Comparison of ENCODE assay signal across 8 cellular contexts in the genomic region with DNA sequence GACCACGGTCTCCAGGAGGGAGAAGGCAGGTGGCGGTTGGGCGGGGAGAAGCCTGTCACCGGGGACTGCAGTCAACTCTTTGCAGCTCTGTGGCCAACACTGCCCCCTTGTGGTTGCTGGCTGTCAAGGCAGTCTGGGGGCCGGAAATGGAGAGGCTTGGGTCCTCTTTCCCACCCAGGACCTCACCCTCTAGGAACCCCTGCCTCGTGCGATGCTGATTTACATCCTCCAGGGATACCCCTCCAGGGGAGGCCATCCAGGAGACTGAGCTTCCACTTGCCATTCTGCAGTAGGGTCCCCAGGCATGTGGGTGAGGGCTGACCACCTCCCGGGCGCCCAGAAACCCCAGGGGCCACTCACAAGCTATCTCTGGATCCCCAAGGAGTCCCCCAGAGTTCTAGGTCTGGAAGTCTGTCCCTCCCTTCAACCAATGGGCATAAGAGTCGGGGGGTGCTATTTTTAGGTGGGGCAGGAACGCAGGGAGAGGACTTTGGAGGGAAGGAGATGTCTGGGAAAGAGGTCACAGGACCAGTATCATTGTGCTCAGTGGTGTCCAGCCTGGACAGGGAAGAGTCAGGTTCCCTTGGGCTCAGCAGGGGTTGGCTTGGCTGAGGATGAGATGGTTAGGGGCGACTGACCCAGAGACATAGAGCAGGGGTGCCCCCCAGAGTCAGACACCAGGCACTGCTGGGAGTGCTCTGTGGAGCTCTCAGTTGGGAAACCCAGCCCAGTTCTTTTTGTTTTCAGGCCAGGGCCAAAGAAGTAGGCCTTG. TPM values are rescaled to one million over a fixed set of nuclear protein-coding genes. Genes with fewer than 3 reads are reported as not detected.
DNase-seq lines count a peak whose midpoint lies in the region; ATAC-seq and TF ChIP-seq lines count a peak whose summit lies in the region.

No MANE protein-coding gene starts in this region.

- peak; percentile 91 for DNase-seq in GM03348 (ENCODE audit: low spot score)
- DNase-seq in NCI-H187 treated with DMSO at 0.1 percent for 48 hours (lab: John Stamatoyannopoulos, UW): peak; percentile 40
- peak; percentile 82 for DNase-seq in T-helper 2 cell treated with Interferon-gamma antibody and Interleukin-4, amounts not matched to agents 5 μg/mL and 100 μg/mL, for 36 hours (ENCODE audit: low spot score)
- peak; percentile 32 to 90 (median 72) for DNase-seq in hypothalamus (lab: John Stamatoyannopoulos, UW)
- DNase-seq in sigmoid colon: peak; percentile 91

- peak overlapping the region; percentile 84 for H3K27ac Mint-ChIP-seq in T-helper 2 cell treated with Interferon-gamma antibody and Interleukin-4, amounts not matched to agents 5 μg/mL and 100 μg/mL, for 36 hours

- peak; percentile 96 to 99 (median 98) for TF ChIP-seq CTCF in sigmoid colon (IDR thresholded peaks at IDR 0.05)

- ATAC-seq in HG02610 (IDR thresholded peaks at IDR 0.05; ENCODE audit: unreplicated experiment): peak; percentile 69
- no peak for ATAC-seq in GM21360 (IDR thresholded peaks at IDR 0.05; ENCODE audit: unreplicated experiment)

- no peaks in the 10 kb centered on the region for H3K27me3 Mint-ChIP-seq in T-helper 2 cell treated with Interferon-gamma antibody and Interleukin-4, amounts not matched to agents 5 μg/mL and 100 μg/mL, for 36 hours (ENCODE audit: low read depth)

- H3K4me3 Mint-ChIP-seq in T-helper 2 cell treated with Interferon-gamma antibody and Interleukin-4, amounts not matched to agents 5 μg/mL and 100 μg/mL, for 36 hours: peak overlapping the region; percentile 66

- H3K27ac ChIP-seq in angular gyrus (ENCODE audit: low read depth, low read length): peak overlapping the region; percentile 56
- H3K27ac ChIP-seq in sigmoid colon: peak overlapping the region; percentile 31 to 72 (median 52)

- no peak for TF ChIP-seq POLR2A in sigmoid colon (IDR thresholded peaks at IDR 0.05)

- H3K36me3 Mint-ChIP-seq in T-helper 2 cell treated with Interferon-gamma antibody and Interleukin-4, amounts not matched to agents 5 μg/mL and 100 μg/mL, for 36 hours (ENCODE audit: low read depth): no peaks in the 10 kb centered on the region

- peaks cover 0 to 44% (median 34%) of the 10 kb centered on the region in 4 donors for H3K4me1 ChIP-seq in sigmoid colon

- H3K36me3 ChIP-seq in sigmoid colon: no peaks in the 10 kb centered on the region

- no peaks in the 10 kb centered on the region for H3K9me3 Mint-ChIP-seq in T-helper 2 cell treated with Interferon-gamma antibody and Interleukin-4, amounts not matched to agents 5 μg/mL and 100 μg/mL, for 36 hours

- no peak for TF ChIP-seq EP300 in sigmoid colon (IDR thresholded peaks at IDR 0.05)

- H3K9me3 ChIP-seq in sigmoid colon: no peaks in the 10 kb centered on the region

- WGBS in sigmoid colon, 2 donors: 11 to 16% methylated on average over 12 of the region's 12 CpGs

- peak overlapping the region in 3 of 4 donors; percentile 15 to 18 (median 17) for H3K4me3 ChIP-seq in sigmoid colon

- H3K4me1 Mint-ChIP-seq in T-helper 2 cell treated with Interferon-gamma antibody and Interleukin-4, amounts not matched to agents 5 μg/mL and 100 μg/mL, for 36 hours (ENCODE audit: low read depth): peaks cover 19% of the 10 kb centered on the region

- no peaks in the 10 kb centered on the region for H3K27me3 ChIP-seq in sigmoid colon

- intact Hi-C loops in sigmoid colon (cut with DNase I): loop anchor here (1.0 to 10.0 kb wide), 3 partner anchors 38 to 258 kb away; partner anchors contain the start of genes CYB561D1 and PSMA5

RNA-seq across cellular contexts. Expression of gene GPR61, which starts 7.1 kb away (rescaled TPM):
- 1 to 10 TPM in 1 of 4 donors, under 1 TPM in 1, not detected in 2; 0.36 to 2.2 TPM for total RNA-seq in sigmoid colon
- polyA plus RNA-seq in sigmoid colon: under 1 TPM in 1 of 3 donors, not detected in 2; 0.07 TPM

RNA-seq across cellular contexts. Expression of gene GNAI3, which starts 15.9 kb away (rescaled TPM):
- 1 to 10 TPM; 5.7 to 6.4 (median 6.1) TPM for total RNA-seq in sigmoid colon
- 1 to 10 TPM; 4.2 to 5.5 (median 5.2) TPM for polyA plus RNA-seq in sigmoid colon

RNA-seq across cellular contexts. Expression of gene AMIGO1, which starts 23.0 kb away (rescaled TPM):
- total RNA-seq in sigmoid colon: 10 to 100 TPM in 1 of 4 donors, 1 to 10 TPM in 3; 6.4 to 12.1 (median 8.8) TPM
- 1 to 10 TPM in 1 of 3 donors, under 1 TPM in 2; 0.60 to 2.8 (median 0.69) TPM for polyA plus RNA-seq in sigmoid colon

RNA-seq across cellular contexts. Expression of gene CYB561D1, which starts 38.7 kb away (rescaled TPM):
- 1 to 10 TPM; 4.2 to 7.6 (median 5.4) TPM for total RNA-seq in sigmoid colon
- 10 to 100 TPM in 1 of 3 donors, 1 to 10 TPM in 2; 1.8 to 12.5 (median 3.9) TPM for polyA plus RNA-seq in sigmoid colon

RNA-seq across cellular contexts. Expression of gene ATXN7L2, which starts 48.8 kb away (rescaled TPM):
- total RNA-seq in sigmoid colon: 10 to 100 TPM in 1 of 4 donors, 1 to 10 TPM in 3; 2.0 to 12.2 (median 3.1) TPM
- polyA plus RNA-seq in sigmoid colon: 1 to 10 TPM; 1.8 to 5.7 (median 2.1) TPM

Comparison
In these comparisons a context has a peak if more than half of its experiments do, and no peak if none do; other contexts are left out.
1. DNase-seq: peak in every context shown above with its lines; median percentile 91 in GM03348; 91 in sigmoid colon; 82 in T-helper 2 cell treated with Interferon-gamma antibody and Interleukin-4, amounts not matched to agents 5 μg/mL and 100 μg/mL, for 36 hours; 72 in hypothalamus; 40 in NCI-H187 treated with DMSO at 0.1 percent for 48 hours.